1 cellular context compared by ENCODE assay signal in the genomic region with DNA sequence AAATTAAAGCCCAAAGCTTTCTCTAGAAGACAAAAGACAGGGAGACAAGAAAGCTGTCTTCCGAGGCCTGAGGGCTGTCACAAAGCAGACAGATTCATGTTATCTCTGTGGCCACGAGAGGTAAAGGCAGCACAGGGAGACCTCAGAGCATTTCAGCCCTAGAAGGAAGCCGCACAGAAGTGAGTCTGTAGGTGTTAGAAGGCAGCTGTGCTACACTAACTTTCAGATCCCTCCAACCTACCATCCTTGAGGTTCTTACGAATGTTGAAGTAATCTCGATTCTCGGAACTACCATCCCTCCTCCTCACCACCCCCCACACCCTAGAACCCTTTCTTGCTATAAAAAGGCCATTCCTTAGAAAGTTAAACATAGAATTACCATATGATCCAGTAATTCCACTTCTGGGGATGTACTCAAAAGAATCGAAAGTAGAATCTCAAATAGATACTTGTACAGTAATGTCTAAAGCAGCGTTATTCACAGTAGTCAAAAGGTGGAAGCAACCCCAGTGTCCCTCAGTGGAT.
TF ChIP-seq lines count a peak whose summit lies in the region.

No MANE protein-coding gene starts in this region.

TF ChIP-seq in GM12878, 131 proteins besides CTCF, POLR2A, EP300 and RAD21 (continued from another document and continues in another):
- TF ChIP-seq, protein P1, sequence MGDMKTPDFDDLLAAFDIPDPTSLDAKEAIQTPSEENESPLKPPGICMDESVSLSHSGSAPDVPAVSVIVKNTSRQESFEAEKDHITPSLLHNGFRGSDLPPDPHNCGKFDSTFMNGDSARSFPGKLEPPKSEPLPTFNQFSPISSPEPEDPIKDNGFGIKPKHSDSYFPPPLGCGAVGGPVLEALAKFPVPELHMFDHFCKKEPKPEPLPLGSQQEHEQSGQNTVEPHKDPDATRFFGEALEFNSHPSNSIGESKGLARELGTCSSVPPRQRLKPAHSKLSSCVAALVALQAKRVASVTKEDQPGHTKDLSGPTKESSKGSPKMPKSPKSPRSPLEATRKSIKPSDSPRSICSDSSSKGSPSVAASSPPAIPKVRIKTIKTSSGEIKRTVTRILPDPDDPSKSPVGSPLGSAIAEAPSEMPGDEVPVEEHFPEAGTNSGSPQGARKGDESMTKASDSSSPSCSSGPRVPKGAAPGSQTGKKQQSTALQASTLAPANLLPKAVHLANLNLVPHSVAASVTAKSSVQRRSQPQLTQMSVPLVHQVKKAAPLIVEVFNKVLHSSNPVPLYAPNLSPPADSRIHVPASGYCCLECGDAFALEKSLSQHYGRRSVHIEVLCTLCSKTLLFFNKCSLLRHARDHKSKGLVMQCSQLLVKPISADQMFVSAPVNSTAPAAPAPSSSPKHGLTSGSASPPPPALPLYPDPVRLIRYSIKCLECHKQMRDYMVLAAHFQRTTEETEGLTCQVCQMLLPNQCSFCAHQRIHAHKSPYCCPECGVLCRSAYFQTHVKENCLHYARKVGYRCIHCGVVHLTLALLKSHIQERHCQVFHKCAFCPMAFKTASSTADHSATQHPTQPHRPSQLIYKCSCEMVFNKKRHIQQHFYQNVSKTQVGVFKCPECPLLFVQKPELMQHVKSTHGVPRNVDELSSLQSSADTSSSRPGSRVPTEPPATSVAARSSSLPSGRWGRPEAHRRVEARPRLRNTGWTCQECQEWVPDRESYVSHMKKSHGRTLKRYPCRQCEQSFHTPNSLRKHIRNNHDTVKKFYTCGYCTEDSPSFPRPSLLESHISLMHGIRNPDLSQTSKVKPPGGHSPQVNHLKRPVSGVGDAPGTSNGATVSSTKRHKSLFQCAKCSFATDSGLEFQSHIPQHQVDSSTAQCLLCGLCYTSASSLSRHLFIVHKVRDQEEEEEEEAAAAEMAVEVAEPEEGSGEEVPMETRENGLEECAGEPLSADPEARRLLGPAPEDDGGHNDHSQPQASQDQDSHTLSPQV (IDR thresholded peaks at IDR 0.05), result no peak
- TF ChIP-seq POU2F2 (IDR thresholded peaks at IDR 0.05; ENCODE audit: borderline replicate concordance, low read depth, low read length) (no peak), SIN3A (IDR thresholded peaks at IDR 0.05; ENCODE audit: low read depth, low read length) (no peak), KAT2A (conservative IDR thresholded peaks at IDR 0.05; ENCODE audit: control insufficient read depth, low read depth, low read length) (no peak), MEF2A (IDR thresholded peaks at IDR 0.05; ENCODE audit: insufficient read depth, low read depth, low read length) (peak; percentile 80), SMARCA5 (IDR thresholded peaks at IDR 0.05) (0 out of 2 replicates have a peak, but pooled peaks have one; percentile 29), MTA2 (IDR thresholded peaks at IDR 0.05; ENCODE audit: low read depth) (peak; percentile 70; the same call in 1 of the 2 replicates), POLR2AphosphoS5 (IDR thresholded peaks at IDR 0.05; ENCODE audit: low read length) (0 out of 2 replicates have a peak, but pooled peaks have one; percentile 59), STAT1 (conservative IDR thresholded peaks at IDR 0.05) (no peak), RUNX3 (IDR thresholded peaks at IDR 0.05; ENCODE audit: low read length) (peak; percentile 78; the same call in 1 of the 2 replicates), MTA3 (IDR thresholded peaks at IDR 0.05; ENCODE audit: borderline replicate concordance, low read length) (peak; percentile 60), RELA (IDR thresholded peaks at IDR 0.05; ENCODE audit: borderline replicate concordance, partially characterized antibody) (no peak), HDAC6 (IDR thresholded peaks at IDR 0.05; ENCODE audit: unreplicated experiment) (no peak), EZH2 (IDR thresholded peaks at IDR 0.05; ENCODE audit: borderline replicate concordance, control insufficient read depth, low read depth, low read length) (no peak), CHD4 (IDR thresholded peaks at IDR 0.05) (no peak), PAX8 (IDR thresholded peaks at IDR 0.05) (no peak), HDAC2 (IDR thresholded peaks at IDR 0.05) (no peak), POLR2AphosphoS2 (IDR thresholded peaks at IDR 0.05; ENCODE audit: low read depth, low read length) (no peak), NBN (IDR thresholded peaks at IDR 0.05) (peak; percentile 83), ATF7 (IDR thresholded peaks at IDR 0.05; ENCODE audit: low read depth) (peak; percentile 80), LARP7 (IDR thresholded peaks at IDR 0.05) (no peak), NRF1 (conservative IDR thresholded peaks at IDR 0.05; ENCODE audit: low read depth, low read length) (no peak), YBX1 (IDR thresholded peaks at IDR 0.05) (no peak), FOXK2 (IDR thresholded peaks at IDR 0.05) (no peak), BRCA1 (IDR thresholded peaks at IDR 0.05; ENCODE audit: low read depth, low read length) (no peak), FOS (IDR thresholded peaks at IDR 0.05; ENCODE audit: borderline replicate concordance, extremely low read depth, insufficient read length) (no peak), SUZ12 (IDR thresholded peaks at IDR 0.05; ENCODE audit: unreplicated experiment) (no peak), ZNF384 (IDR thresholded peaks at IDR 0.05; ENCODE audit: borderline replicate concordance, low read depth, low read length) (peak; percentile 87), TAF1 (IDR thresholded peaks at IDR 0.05; ENCODE audit: borderline replicate concordance, low read depth, low read length) (peak; percentile 43; the same call in 1 of the 2 replicates), JUND (IDR thresholded peaks at IDR 0.05; ENCODE audit: low read depth, low read length) (no peak)
- TF ChIP-seq, protein P2, sequence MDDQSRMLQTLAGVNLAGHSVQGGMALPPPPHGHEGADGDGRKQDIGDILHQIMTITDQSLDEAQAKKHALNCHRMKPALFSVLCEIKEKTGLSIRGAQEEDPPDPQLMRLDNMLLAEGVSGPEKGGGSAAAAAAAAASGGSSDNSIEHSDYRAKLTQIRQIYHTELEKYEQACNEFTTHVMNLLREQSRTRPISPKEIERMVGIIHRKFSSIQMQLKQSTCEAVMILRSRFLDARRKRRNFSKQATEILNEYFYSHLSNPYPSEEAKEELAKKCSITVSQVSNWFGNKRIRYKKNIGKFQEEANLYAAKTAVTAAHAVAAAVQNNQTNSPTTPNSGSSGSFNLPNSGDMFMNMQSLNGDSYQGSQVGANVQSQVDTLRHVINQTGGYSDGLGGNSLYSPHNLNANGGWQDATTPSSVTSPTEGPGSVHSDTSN (IDR thresholded peaks at IDR 0.05; ENCODE audit: insufficient replicate concordance, low read depth, low read length), result no peak
- TF ChIP-seq, protein P3, sequence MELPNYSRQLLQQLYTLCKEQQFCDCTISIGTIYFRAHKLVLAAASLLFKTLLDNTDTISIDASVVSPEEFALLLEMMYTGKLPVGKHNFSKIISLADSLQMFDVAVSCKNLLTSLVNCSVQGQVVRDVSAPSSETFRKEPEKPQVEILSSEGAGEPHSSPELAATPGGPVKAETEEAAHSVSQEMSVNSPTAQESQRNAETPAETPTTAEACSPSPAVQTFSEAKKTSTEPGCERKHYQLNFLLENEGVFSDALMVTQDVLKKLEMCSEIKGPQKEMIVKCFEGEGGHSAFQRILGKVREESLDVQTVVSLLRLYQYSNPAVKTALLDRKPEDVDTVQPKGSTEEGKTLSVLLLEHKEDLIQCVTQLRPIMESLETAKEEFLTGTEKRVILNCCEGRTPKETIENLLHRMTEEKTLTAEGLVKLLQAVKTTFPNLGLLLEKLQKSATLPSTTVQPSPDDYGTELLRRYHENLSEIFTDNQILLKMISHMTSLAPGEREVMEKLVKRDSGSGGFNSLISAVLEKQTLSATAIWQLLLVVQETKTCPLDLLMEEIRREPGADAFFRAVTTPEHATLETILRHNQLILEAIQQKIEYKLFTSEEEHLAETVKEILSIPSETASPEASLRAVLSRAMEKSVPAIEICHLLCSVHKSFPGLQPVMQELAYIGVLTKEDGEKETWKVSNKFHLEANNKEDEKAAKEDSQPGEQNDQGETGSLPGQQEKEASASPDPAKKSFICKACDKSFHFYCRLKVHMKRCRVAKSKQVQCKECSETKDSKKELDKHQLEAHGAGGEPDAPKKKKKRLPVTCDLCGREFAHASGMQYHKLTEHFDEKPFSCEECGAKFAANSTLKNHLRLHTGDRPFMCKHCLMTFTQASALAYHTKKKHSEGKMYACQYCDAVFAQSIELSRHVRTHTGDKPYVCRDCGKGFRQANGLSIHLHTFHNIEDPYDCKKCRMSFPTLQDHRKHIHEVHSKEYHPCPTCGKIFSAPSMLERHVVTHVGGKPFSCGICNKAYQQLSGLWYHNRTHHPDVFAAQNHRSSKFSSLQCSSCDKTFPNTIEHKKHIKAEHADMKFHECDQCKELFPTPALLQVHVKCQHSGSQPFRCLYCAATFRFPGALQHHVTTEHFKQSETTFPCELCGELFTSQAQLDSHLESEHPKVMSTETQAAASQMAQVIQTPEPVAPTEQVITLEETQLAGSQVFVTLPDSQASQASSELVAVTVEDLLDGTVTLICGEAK (IDR thresholded peaks at IDR 0.05; ENCODE audit: borderline replicate concordance), result peak; percentile 41; the same call in 1 of the 2 replicates
- TF ChIP-seq, protein P4, sequence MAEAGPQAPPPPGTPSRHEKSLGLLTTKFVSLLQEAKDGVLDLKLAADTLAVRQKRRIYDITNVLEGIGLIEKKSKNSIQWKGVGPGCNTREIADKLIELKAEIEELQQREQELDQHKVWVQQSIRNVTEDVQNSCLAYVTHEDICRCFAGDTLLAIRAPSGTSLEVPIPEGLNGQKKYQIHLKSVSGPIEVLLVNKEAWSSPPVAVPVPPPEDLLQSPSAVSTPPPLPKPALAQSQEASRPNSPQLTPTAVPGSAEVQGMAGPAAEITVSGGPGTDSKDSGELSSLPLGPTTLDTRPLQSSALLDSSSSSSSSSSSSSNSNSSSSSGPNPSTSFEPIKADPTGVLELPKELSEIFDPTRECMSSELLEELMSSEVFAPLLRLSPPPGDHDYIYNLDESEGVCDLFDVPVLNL (IDR thresholded peaks at IDR 0.05; ENCODE audit: low read depth, low read length), result no peak
- TF ChIP-seq, protein P5, sequence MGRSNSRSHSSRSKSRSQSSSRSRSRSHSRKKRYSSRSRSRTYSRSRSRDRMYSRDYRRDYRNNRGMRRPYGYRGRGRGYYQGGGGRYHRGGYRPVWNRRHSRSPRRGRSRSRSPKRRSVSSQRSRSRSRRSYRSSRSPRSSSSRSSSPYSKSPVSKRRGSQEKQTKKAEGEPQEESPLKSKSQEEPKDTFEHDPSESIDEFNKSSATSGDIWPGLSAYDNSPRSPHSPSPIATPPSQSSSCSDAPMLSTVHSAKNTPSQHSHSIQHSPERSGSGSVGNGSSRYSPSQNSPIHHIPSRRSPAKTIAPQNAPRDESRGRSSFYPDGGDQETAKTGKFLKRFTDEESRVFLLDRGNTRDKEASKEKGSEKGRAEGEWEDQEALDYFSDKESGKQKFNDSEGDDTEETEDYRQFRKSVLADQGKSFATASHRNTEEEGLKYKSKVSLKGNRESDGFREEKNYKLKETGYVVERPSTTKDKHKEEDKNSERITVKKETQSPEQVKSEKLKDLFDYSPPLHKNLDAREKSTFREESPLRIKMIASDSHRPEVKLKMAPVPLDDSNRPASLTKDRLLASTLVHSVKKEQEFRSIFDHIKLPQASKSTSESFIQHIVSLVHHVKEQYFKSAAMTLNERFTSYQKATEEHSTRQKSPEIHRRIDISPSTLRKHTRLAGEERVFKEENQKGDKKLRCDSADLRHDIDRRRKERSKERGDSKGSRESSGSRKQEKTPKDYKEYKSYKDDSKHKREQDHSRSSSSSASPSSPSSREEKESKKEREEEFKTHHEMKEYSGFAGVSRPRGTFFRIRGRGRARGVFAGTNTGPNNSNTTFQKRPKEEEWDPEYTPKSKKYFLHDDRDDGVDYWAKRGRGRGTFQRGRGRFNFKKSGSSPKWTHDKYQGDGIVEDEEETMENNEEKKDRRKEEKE (IDR thresholded peaks at IDR 0.05), result no peak
- TF ChIP-seq, protein P6, sequence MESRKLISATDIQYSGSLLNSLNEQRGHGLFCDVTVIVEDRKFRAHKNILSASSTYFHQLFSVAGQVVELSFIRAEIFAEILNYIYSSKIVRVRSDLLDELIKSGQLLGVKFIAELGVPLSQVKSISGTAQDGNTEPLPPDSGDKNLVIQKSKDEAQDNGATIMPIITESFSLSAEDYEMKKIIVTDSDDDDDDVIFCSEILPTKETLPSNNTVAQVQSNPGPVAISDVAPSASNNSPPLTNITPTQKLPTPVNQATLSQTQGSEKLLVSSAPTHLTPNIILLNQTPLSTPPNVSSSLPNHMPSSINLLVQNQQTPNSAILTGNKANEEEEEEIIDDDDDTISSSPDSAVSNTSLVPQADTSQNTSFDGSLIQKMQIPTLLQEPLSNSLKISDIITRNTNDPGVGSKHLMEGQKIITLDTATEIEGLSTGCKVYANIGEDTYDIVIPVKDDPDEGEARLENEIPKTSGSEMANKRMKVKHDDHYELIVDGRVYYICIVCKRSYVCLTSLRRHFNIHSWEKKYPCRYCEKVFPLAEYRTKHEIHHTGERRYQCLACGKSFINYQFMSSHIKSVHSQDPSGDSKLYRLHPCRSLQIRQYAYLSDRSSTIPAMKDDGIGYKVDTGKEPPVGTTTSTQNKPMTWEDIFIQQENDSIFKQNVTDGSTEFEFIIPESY (IDR thresholded peaks at IDR 0.05), result no peak
- TF ChIP-seq, protein P7, sequence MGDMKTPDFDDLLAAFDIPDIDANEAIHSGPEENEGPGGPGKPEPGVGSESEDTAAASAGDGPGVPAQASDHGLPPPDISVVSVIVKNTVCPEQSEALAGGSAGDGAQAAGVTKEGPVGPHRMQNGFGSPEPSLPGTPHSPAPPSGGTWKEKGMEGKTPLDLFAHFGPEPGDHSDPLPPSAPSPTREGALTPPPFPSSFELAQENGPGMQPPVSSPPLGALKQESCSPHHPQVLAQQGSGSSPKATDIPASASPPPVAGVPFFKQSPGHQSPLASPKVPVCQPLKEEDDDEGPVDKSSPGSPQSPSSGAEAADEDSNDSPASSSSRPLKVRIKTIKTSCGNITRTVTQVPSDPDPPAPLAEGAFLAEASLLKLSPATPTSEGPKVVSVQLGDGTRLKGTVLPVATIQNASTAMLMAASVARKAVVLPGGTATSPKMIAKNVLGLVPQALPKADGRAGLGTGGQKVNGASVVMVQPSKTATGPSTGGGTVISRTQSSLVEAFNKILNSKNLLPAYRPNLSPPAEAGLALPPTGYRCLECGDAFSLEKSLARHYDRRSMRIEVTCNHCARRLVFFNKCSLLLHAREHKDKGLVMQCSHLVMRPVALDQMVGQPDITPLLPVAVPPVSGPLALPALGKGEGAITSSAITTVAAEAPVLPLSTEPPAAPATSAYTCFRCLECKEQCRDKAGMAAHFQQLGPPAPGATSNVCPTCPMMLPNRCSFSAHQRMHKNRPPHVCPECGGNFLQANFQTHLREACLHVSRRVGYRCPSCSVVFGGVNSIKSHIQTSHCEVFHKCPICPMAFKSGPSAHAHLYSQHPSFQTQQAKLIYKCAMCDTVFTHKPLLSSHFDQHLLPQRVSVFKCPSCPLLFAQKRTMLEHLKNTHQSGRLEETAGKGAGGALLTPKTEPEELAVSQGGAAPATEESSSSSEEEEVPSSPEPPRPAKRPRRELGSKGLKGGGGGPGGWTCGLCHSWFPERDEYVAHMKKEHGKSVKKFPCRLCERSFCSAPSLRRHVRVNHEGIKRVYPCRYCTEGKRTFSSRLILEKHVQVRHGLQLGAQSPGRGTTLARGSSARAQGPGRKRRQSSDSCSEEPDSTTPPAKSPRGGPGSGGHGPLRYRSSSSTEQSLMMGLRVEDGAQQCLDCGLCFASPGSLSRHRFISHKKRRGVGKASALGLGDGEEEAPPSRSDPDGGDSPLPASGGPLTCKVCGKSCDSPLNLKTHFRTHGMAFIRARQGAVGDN (IDR thresholded peaks at IDR 0.05), result 0 out of 2 replicates have a peak, but pooled peaks have one; percentile 39
- TF ChIP-seq, protein P8, sequence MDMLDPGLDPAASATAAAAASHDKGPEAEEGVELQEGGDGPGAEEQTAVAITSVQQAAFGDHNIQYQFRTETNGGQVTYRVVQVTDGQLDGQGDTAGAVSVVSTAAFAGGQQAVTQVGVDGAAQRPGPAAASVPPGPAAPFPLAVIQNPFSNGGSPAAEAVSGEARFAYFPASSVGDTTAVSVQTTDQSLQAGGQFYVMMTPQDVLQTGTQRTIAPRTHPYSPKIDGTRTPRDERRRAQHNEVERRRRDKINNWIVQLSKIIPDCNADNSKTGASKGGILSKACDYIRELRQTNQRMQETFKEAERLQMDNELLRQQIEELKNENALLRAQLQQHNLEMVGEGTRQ (IDR thresholded peaks at IDR 0.05; ENCODE audit: borderline replicate concordance, low read depth, low read length), result no peak
